Comparison of ENCODE assay signal across 32 cellular contexts in the genomic region with DNA sequence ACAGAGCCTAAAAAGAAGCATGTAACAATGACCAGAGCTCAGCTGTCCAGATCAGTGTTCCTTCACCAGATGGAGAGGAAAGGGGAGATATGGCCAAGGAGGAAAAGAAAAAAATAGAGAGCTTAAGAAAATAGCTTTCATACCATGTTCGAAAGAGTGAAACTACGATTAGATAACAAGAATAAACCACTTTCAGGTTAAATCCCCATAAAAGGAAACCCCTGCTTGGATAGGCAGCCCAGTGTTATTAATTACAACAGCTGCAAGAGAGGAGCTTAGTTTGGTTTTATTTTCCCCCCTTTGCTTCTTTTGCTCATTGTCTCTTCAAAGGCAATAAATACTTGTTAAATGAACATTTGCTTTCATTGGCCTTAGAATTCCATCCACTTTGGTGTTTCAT.
"Had no signal": no experiment of that assay in that cellular context is flagged by ENCODE, and none has a peak within 500 bp of the region (broad histone marks: within the 10 kb centered on the region; RNA-seq: fewer than 3 reads in every experiment).

No MANE protein-coding gene starts in this region.

- H3K4me1 Mint-ChIP-seq: activated naive CD4-positive, alpha-beta T cell treated with anti-CD3 and anti-CD28 coated beads, Interleukin-2, amount 10 ng/mL, durations not matched to agents 7 days and 5 days; activated naive CD8-positive, alpha-beta T cell treated with anti-CD3 and anti-CD28 coated beads, Interleukin-2, amount 10 ng/mL, durations not matched to agents 7 days and 5 days; T-helper 17 cell had no signal

- H3K27ac ChIP-seq: breast epithelium, gastroesophageal sphincter, hepatocyte, neural progenitor cell, parathyroid adenoma, vagina, WERI-Rb-1 had no signal

- H3K4me1 ChIP-seq: breast epithelium, neural progenitor cell, parathyroid adenoma, vagina had no signal

- ATAC-seq: activated CD4-positive, CD25-positive, alpha-beta regulatory T cell treated with anti-CD3 and anti-CD28 coated beads, Interleukin-2, amount 50 U/mL, for 24 hours; gastroesophageal sphincter; left ventricle myocardium superior; naive thymus-derived CD8-positive, alpha-beta T cell; right cardiac atrium; T-helper 17 cell had no signal

- H3K36me3 Mint-ChIP-seq: activated naive CD4-positive, alpha-beta T cell treated with anti-CD3 and anti-CD28 coated beads, Interleukin-2, amount 10 ng/mL, durations not matched to agents 7 days and 5 days; activated naive CD8-positive, alpha-beta T cell treated with anti-CD3 and anti-CD28 coated beads, Interleukin-2, amount 10 ng/mL, durations not matched to agents 7 days and 5 days; neural progenitor cell; type B pancreatic cell had no signal

- H3K9me3 Mint-ChIP-seq: activated naive CD4-positive, alpha-beta T cell treated with anti-CD3 and anti-CD28 coated beads, Interleukin-2, amount 10 ng/mL, durations not matched to agents 7 days and 5 days; activated naive CD8-positive, alpha-beta T cell treated with anti-CD3 and anti-CD28 coated beads, Interleukin-2, amount 10 ng/mL, durations not matched to agents 7 days and 5 days; activated T-helper 1 cell treated with anti-CD3 and anti-CD28 coated beads, Interleukin-12 subunit alpha, Interleukin-12 subunit beta, Interleukin-2, Interleukin-4 antibody, amounts not matched to agents 30 ng/mL and 10 ng/mL and 1 ng/mL, durations not matched to agents 14 hours and 24 hours and 36 hours; naive thymus-derived CD8-positive, alpha-beta T cell; neural progenitor cell; type B pancreatic cell had no signal

- H3K9me3 ChIP-seq: breast epithelium, gastroesophageal sphincter, testis, vagina had no signal

- H2AFZ ChIP-seq: hepatocyte, neural progenitor cell, parathyroid adenoma had no signal

- H3K4me3 ChIP-seq: breast epithelium, gastroesophageal sphincter, hepatocyte, neural progenitor cell, testis, vagina had no signal

- H3K27me3 ChIP-seq: breast epithelium, gastroesophageal sphincter, hepatocyte, neural progenitor cell, testis, vagina had no signal

- H3K4me2 ChIP-seq: hepatocyte, neural progenitor cell had no signal

- H3K27ac Mint-ChIP-seq: activated naive CD4-positive, alpha-beta T cell treated with anti-CD3 and anti-CD28 coated beads, Interleukin-2, amount 10 ng/mL, durations not matched to agents 7 days and 5 days; activated naive CD8-positive, alpha-beta T cell treated with anti-CD3 and anti-CD28 coated beads, Interleukin-2, amount 10 ng/mL, durations not matched to agents 7 days and 5 days; activated T-helper 1 cell treated with anti-CD3 and anti-CD28 coated beads, Interleukin-12 subunit alpha, Interleukin-12 subunit beta, Interleukin-2, Interleukin-4 antibody, amounts not matched to agents 30 ng/mL and 10 ng/mL and 1 ng/mL, durations not matched to agents 14 hours and 24 hours and 36 hours; neural progenitor cell; T-helper 17 cell; type B pancreatic cell had no signal

- H3K79me2 ChIP-seq: hepatocyte, parathyroid adenoma had no signal

- H3K4me3 Mint-ChIP-seq: activated naive CD4-positive, alpha-beta T cell treated with anti-CD3 and anti-CD28 coated beads, Interleukin-2, amount 10 ng/mL, durations not matched to agents 7 days and 5 days; activated naive CD8-positive, alpha-beta T cell treated with anti-CD3 and anti-CD28 coated beads, Interleukin-2, amount 10 ng/mL, durations not matched to agents 7 days and 5 days; activated T-helper 1 cell treated with anti-CD3 and anti-CD28 coated beads, Interleukin-12 subunit alpha, Interleukin-12 subunit beta, Interleukin-2, Interleukin-4 antibody, amounts not matched to agents 30 ng/mL and 10 ng/mL and 1 ng/mL, durations not matched to agents 14 hours and 24 hours and 36 hours; naive thymus-derived CD8-positive, alpha-beta T cell; neural progenitor cell; T-helper 17 cell; type B pancreatic cell had no signal

- H3K27me3 Mint-ChIP-seq: activated naive CD4-positive, alpha-beta T cell treated with anti-CD3 and anti-CD28 coated beads, Interleukin-2, amount 10 ng/mL, durations not matched to agents 7 days and 5 days; activated naive CD8-positive, alpha-beta T cell treated with anti-CD3 and anti-CD28 coated beads, Interleukin-2, amount 10 ng/mL, durations not matched to agents 7 days and 5 days; naive thymus-derived CD8-positive, alpha-beta T cell; T-helper 17 cell; type B pancreatic cell had no signal

- DNase-seq: activated CD4-positive, alpha-beta T cell treated with anti-CD3 and anti-CD28 coated beads for 48 hours; activated CD4-positive, alpha-beta T cell treated with anti-CD3 and anti-CD28 coated beads, Interleukin-2, amount 50 U/mL, for 48 hours; activated CD8-positive, alpha-beta memory T cell treated with anti-CD3 and anti-CD28 coated beads for 24 hours; activated effector memory CD4-positive, alpha-beta T cell treated with anti-CD3 and anti-CD28 coated beads, Interleukin-2, amount 50 U/mL, for 16 hours; activated naive CD4-positive, alpha-beta T cell treated with anti-CD3 and anti-CD28 coated beads, Interleukin-2, amount 10 ng/mL, durations not matched to agents 7 days and 5 days; activated naive CD8-positive, alpha-beta T cell treated with anti-CD3 and anti-CD28 coated beads, Interleukin-2, amount 10 ng/mL, durations not matched to agents 7 days and 5 days; activated T-cell treated with anti-CD3 and anti-CD28 coated beads, Interleukin-2, amount 50 U/mL, for 1 hour; amniotic stem cell; central memory CD4-positive, alpha-beta T cell; dermis blood vessel endothelial cell; effector CD8-positive, alpha-beta T cell; islet precursor cell; left ventricle myocardium superior; mammary epithelial cell; naive thymus-derived CD8-positive, alpha-beta T cell; occipital lobe; right cardiac atrium; stimulated activated CD4-positive, alpha-beta T cell treated with anti-CD3 and anti-CD28 coated beads, Interleukin-2, amount 100 ng/mL, for 48 hours; stimulated activated naive CD4-positive, alpha-beta T cell treated with Interleukin-2 at 50 U/mL for 16 hours; T-helper 17 cell; T1000; testis; WERI-Rb-1 had no signal

- H3K36me3 ChIP-seq: breast epithelium, neural progenitor cell, vagina, WERI-Rb-1 had no signal

- H3K9ac ChIP-seq: neural progenitor cell, parathyroid adenoma had no signal
